Comparison of ENCODE assay signal across 21 cellular contexts in the genomic region with DNA sequence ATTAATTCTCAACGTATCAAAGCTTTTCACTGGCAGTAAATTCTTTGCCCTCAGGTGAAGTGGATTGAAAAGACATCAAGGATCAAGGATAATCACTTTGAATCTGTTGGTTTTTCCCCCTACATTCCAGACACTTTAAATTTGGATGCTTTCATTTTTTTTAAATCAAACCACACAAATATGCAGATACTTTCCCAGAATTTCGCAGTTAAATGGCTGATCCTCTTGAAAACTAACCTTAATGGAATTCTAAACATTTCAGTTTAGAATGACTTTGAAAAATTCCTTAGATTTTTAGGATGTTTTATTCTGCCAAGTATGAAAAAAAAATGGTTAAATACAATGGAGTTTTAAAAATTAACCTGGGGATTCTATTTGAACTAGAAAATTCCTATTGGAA.
A peak's percentile ranks its signal among the peaks of the same experiment; 100 is the strongest.
DNase-seq lines count a peak whose midpoint lies in the region; ATAC-seq, FAIRE-seq and TF ChIP-seq lines count a peak whose summit lies in the region.
"Had no signal": no experiment of that assay in that cellular context is flagged by ENCODE, and none has a peak within 500 bp of the region (broad histone marks: within the 10 kb centered on the region; RNA-seq: fewer than 3 reads in every experiment).

No MANE protein-coding gene starts in this region.

- peak overlapping the region; percentile 51 for H3K9ac ChIP-seq in HUES6 (ENCODE audit: low read length)
- no peak overlapping the region for H3K9ac ChIP-seq in kidney (ENCODE audit: low read length in 2 of 2)

- peak; percentile 55 for FAIRE-seq in kidney (lab: Jason Lieb, UNC)
- FAIRE-seq: endothelial cell of umbilical vein had no signal

- no peak for ATAC-seq in HG02623 (IDR thresholded peaks at IDR 0.05; ENCODE audit: unreplicated experiment)
- ATAC-seq in HG03135 (IDR thresholded peaks at IDR 0.05; ENCODE audit: unreplicated experiment), result no peak
- ATAC-seq: activated CD4-positive, CD25-positive, alpha-beta regulatory T cell treated with anti-CD3 and anti-CD28 coated beads, Interleukin-2, amount 50 U/mL, for 24 hours; left lobe of liver; naive thymus-derived CD8-positive, alpha-beta T cell; Panc1 had no signal

- no peak overlapping the region for H3K4me3 ChIP-seq in HUES6 (ENCODE audit: low read depth, low read length)
- no peak overlapping the region for H3K4me3 ChIP-seq in astrocyte of the spinal cord (ENCODE audit: low read depth, low read length)
- H3K4me3 ChIP-seq in kidney (ENCODE audit: low read length in 2 of 2), result no peak overlapping the region

- H3K4me1 ChIP-seq in HUES6 (ENCODE audit: control insufficient read depth, insufficient read depth, low read length), result peaks cover 10% of the 10 kb centered on the region
- no peaks in the 10 kb centered on the region for H3K4me1 ChIP-seq in kidney (ENCODE audit: control insufficient read depth in 1 of 2, insufficient read depth in 1 of 2, low read depth in 1 of 2, low read length in 2 of 2)

- in situ Hi-C loops in ACHN (cut with HindIII; ENCODE audit: low pct_ligation_motif_present, low pct_unique_long_range_greater_than_20kb, low sequenced_read_pairs) (no loop called here), astrocyte of the spinal cord (cut with HindIII; ENCODE audit: low sequenced_read_pairs) (no loop called here)

- no peaks in the 10 kb centered on the region for H3K27me3 ChIP-seq in HUES6 (ENCODE audit: control insufficient read depth, insufficient read depth, low read length)

- intact Hi-C loops in kidney (cut with DNase I), result loop anchor here (10.0 kb wide), 1 partner anchor 328 kb away; the partner anchor contains the start of gene GFRA1

- TF ChIP-seq CTCF in astrocyte of the spinal cord (IDR thresholded peaks at IDR 0.05; ENCODE audit: low read depth, low read length) (no peak), kidney (IDR thresholded peaks at IDR 0.05; ENCODE audit: borderline replicate concordance, extremely low read depth, insufficient read depth) (no peak)

- no peaks in the 10 kb centered on the region for H3K36me3 ChIP-seq in HUES6 (ENCODE audit: control insufficient read depth, insufficient read depth, low read length)
- no peaks in the 10 kb centered on the region for H3K36me3 ChIP-seq in kidney (ENCODE audit: control insufficient read depth in 1 of 2, insufficient read depth in 2 of 2, low read length in 2 of 2)

- DNase-seq in ACHN, result peak; percentile 99
- DNase-seq in astrocyte of the spinal cord (ENCODE audit: low read depth, low spot score), result peak; percentile 52
- no peak for DNase-seq in kidney
- DNase-seq in SIG-M5 treated with dmso at 0.1 percent for 504 hours (lab: John Stamatoyannopoulos, UW; ENCODE audit: unreplicated experiment), result no peak
- DNase-seq in cerebellar cortex (ENCODE audit: low spot score), result no peak
- DNase-seq: activated naive CD4-positive, alpha-beta T cell treated with anti-CD3 and anti-CD28 coated beads, Interleukin-2, amount 10 ng/mL, durations not matched to agents 7 days and 5 days; caudate nucleus; COR-L47; GDM1; naive thymus-derived CD8-positive, alpha-beta T cell; NCI-H2029; NCI-H69; retina; stimulated activated CD4-positive, alpha-beta T cell treated with anti-CD3 and anti-CD28 coated beads, Interleukin-1b, Interleukin-23, amount 100 ng/mL, for 48 hours had no signal

- H3K27ac ChIP-seq in HUES6 (ENCODE audit: low read depth, low read length) (peak overlapping the region; percentile 64), kidney (ENCODE audit: low read depth in 2 of 2, low read length in 2 of 2) (no peak overlapping the region)

- H3K9me3 ChIP-seq in HUES6 (ENCODE audit: control insufficient read depth, insufficient read depth, low read depth, low read length) (no peaks in the 10 kb centered on the region), kidney (ENCODE audit: control insufficient read depth in 1 of 2, low read length in 2 of 2) (no peaks in the 10 kb centered on the region)

Comparison
In these comparisons a context has a peak if more than half of its experiments do, and no peak if none do; other contexts are left out.
1. DNase-seq: peak in ACHN (single experiment) and astrocyte of the spinal cord (single experiment); none in kidney (single experiment), SIG-M5 treated with dmso at 0.1 percent for 504 hours (single experiment) and cerebellar cortex (single experiment).